Comparison of ENCODE assay signal across 17 cellular contexts in the genomic region with DNA sequence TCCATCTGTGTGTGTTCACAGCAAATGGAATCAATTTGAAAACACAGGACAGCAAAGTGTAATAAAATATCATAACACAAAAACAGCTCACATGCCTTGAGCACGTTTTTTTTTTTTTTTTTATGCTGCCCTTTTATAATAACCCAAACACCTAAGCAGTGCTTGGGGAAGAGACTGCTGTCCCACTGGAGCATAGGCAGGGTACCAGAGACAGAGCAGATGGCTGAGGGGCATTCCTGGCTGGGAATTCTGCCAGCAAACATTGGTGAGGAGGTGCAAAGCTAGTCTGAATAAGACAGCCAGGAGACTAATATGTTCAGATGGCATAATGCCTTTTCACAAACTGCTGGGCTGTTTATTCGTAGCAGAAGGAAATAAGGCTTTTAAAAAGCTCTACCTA. TPM values are rescaled to one million over a fixed set of nuclear protein-coding genes. Genes with fewer than 3 reads are reported as not detected.
"Had no signal": no experiment of that assay in that cellular context is flagged by ENCODE, and none has a peak within 500 bp of the region (broad histone marks: within the 10 kb centered on the region; RNA-seq: fewer than 3 reads in every experiment).

No MANE protein-coding gene starts in this region.

- H3K4me1 ChIP-seq: foreskin keratinocyte, left lung, sigmoid colon, upper lobe of right lung had no signal

- H3K36me3 ChIP-seq: cardiac muscle cell, left lung, sigmoid colon, upper lobe of right lung had no signal

- H3K27ac ChIP-seq: cardiac muscle cell, dorsolateral prefrontal cortex, foreskin keratinocyte, left lung, sigmoid colon, upper lobe of right lung had no signal

- ATAC-seq: activated CD8-positive, alpha-beta T cell treated with anti-CD3 and anti-CD28 coated beads, Interleukin-2, amount 10 ng/mL, durations not matched to agents 7 days and 5 days; foreskin keratinocyte; left lung; stimulated activated memory B cell treated with anti-CD40 and anti-IgM and Interleukin-4, amounts not matched to agents 10 μg/mL and 1 μg/mL and 100 μg/mL, for 72 hours; upper lobe of right lung had no signal

- H3K27me3 ChIP-seq: cardiac muscle cell, foreskin keratinocyte, left lung, sigmoid colon, upper lobe of right lung had no signal

- H3K4me3 ChIP-seq: cardiac muscle cell, dorsolateral prefrontal cortex, left lung, sigmoid colon, upper lobe of right lung had no signal

- DNase-seq: activated CD4-positive, alpha-beta T cell treated with anti-CD3 and anti-CD28 coated beads, Interleukin-2, amount 10 ng/mL, durations not matched to agents 7 days and 5 days; activated CD8-positive, alpha-beta T cell treated with anti-CD3 and anti-CD28 coated beads, Interleukin-2, amount 10 ng/mL, durations not matched to agents 7 days and 5 days; activated naive CD4-positive, alpha-beta T cell treated with Interleukin-2 at 50 U/mL for 16 hours; activated naive CD8-positive, alpha-beta T cell treated with anti-CD3 and anti-CD28 coated beads, Interleukin-2, amount 10 ng/mL, durations not matched to agents 7 days and 5 days; activated T-cell treated with anti-CD3 and anti-CD28 coated beads, Interleukin-2, amount 50 U/mL, for 24 hours; foreskin keratinocyte; left lung; occipital lobe; posterior cingulate gyrus; sigmoid colon; stimulated activated CD4-positive, alpha-beta T cell treated with anti-CD3 and anti-CD28 coated beads, Interleukin-4, amount 100 ng/mL, for 4 hours; upper lobe of right lung had no signal

- H3K9me3 ChIP-seq: left lung, sigmoid colon, upper lobe of right lung had no signal

RNA-seq across cellular contexts. Expression of gene SV2C, which starts 58.1 kb away (rescaled TPM):
- total RNA-seq: fibroblast of lung, renal cortical epithelial cell had no signal
- polyA plus RNA-seq: fibroblast of lung, foreskin keratinocyte had no signal
